Comparison of ENCODE assay signal across 8 cellular contexts in genomic region chr3:49723301-49723630, GRCh38. TPM values are rescaled to one million over a fixed set of nuclear protein-coding genes. Genes with fewer than 3 reads are reported as not detected.
DNase-seq lines count a peak whose midpoint lies in the region; ATAC-seq and TF ChIP-seq lines count a peak whose summit lies in the region.

No MANE protein-coding gene starts in this region.

- H3K9ac ChIP-seq in HUES64 (ENCODE audit: low read depth, low read length) = peak overlapping the region; percentile 95

- H3K9me3 ChIP-seq in HUES64 (ENCODE audit: insufficient read depth, low read depth, low read length) = no peaks in the 10 kb centered on the region

- H3K4me3 ChIP-seq in HUES64 (ENCODE audit: low read length) = peak overlapping the region; percentile 96
- peak overlapping the region; percentile 99 for H3K4me3 ChIP-seq in cardiac fibroblast (replicated peaks in 1 of 2; ENCODE audit: low read depth in 2 of 2, low read length in 2 of 2)
- peak overlapping the region; percentile 99 for H3K4me3 ChIP-seq in kidney epithelial cell (ENCODE audit: low read depth, low read length)

- peak overlapping the region; percentile 90 for H3K27ac ChIP-seq in HUES64 (ENCODE audit: low read depth, low read length)

- no peak for ATAC-seq in GM18870 (IDR thresholded peaks at IDR 0.05; ENCODE audit: unreplicated experiment)
- no peak for ATAC-seq in HG03565 (IDR thresholded peaks at IDR 0.05; ENCODE audit: unreplicated experiment)

- DNase-seq in DMS53 (lab: John Stamatoyannopoulos, UW) = peak; percentile 79
- DNase-seq in T-helper 9 cell = peak; percentile 54
- peak; percentile 45 to 48 for DNase-seq in cardiac fibroblast (ENCODE audit: low read depth in 2 of 2)
- DNase-seq in kidney epithelial cell (ENCODE audit: low read depth) = no peak
- DNase-seq in stimulated activated CD4-positive, alpha-beta T cell treated with anti-CD3 and anti-CD28 coated beads, Interleukin-15, amount 100 ng/mL, for 24 hours = peak; percentile 77

- H3K27me3 ChIP-seq in HUES64 (ENCODE audit: insufficient read depth, low read length) (no peaks in the 10 kb centered on the region), kidney epithelial cell (ENCODE audit: control insufficient read depth, insufficient read depth, low read length) (peaks cover 7% of the 10 kb centered on the region)

- H3K36me3 ChIP-seq in HUES64 (ENCODE audit: insufficient read depth, low read length) (peaks cover 45% of the 10 kb centered on the region), kidney epithelial cell (ENCODE audit: control insufficient read depth, insufficient read depth, low read length) (peaks cover 1% of the 10 kb centered on the region)

- H3K4me1 ChIP-seq in HUES64 (ENCODE audit: insufficient read depth, low read length) = peaks cover 6% of the 10 kb centered on the region; the same call in 1 of the 2 replicates

- 4% methylated on average over 20 of the region's 20 CpGs for WGBS in HUES64

- TF ChIP-seq CTCF in cardiac fibroblast (IDR thresholded peaks at IDR 0.05; ENCODE audit: low read depth, low read length) (no peak), kidney epithelial cell (IDR thresholded peaks at IDR 0.05; ENCODE audit: insufficient read depth, low read length, poor library complexity, severe bottlenecking) (no peak)

RNA-seq across cellular contexts. Expression of gene GMPPB, which starts 0.5 kb away (rescaled TPM):
- 20.6 TPM for polyA plus RNA-seq in HUES64 (2013, experiment 1 of 2)
- 17.6 TPM for polyA plus RNA-seq in HUES64 (2013, experiment 2 of 2)
- 44.0 and 53.2 TPM in 2 replicates for total RNA-seq in kidney epithelial cell

RNA-seq across cellular contexts. Expression of gene AMIGO3, which starts 3.8 kb away (rescaled TPM):
- polyA plus RNA-seq in HUES64 (2013, experiment 1 of 2) = 1.9 TPM
- polyA plus RNA-seq in HUES64 (2013, experiment 2 of 2) = 3.0 TPM
- 2.9 TPM in 1 of 2 replicates, not detected in the other for total RNA-seq in kidney epithelial cell

RNA-seq across cellular contexts. Expression of gene RNF123, which starts 33.9 kb away (rescaled TPM):
- polyA plus RNA-seq in HUES64 (2013, experiment 1 of 2) = 23.0 TPM
- polyA plus RNA-seq in HUES64 (2013, experiment 2 of 2) = 26.9 TPM
- 30.0 and 30.8 TPM in 2 replicates for total RNA-seq in kidney epithelial cell

RNA-seq across cellular contexts. Expression of gene MST1, which starts 34.0 kb away (rescaled TPM):
- 5.4 TPM for polyA plus RNA-seq in HUES64 (2013, experiment 1 of 2)
- 5.4 TPM for polyA plus RNA-seq in HUES64 (2013, experiment 2 of 2)
- 12.4 and 21.6 TPM in 2 replicates for total RNA-seq in kidney epithelial cell

RNA-seq across cellular contexts. Expression of gene APEH, which starts 49.1 kb away (rescaled TPM):
- polyA plus RNA-seq in HUES64 (2013, experiment 1 of 2) = 106 TPM
- polyA plus RNA-seq in HUES64 (2013, experiment 2 of 2) = 112 TPM
- total RNA-seq in kidney epithelial cell = 141 and 146 TPM in 2 replicates
